ENCODE assay signal across 9 cellular contexts in the genomic region with DNA sequence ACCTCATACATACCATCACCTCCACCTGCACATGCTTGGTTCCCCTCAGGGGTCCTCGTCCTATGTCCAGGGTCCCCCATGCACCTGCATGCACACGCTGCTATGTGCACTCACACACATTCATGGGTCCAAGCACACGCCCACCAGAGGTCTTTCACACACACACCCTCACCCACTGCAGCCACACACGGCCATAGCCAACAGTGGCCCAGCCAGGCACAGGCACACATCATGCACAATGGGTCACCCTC. TPM values are rescaled to one million over a fixed set of nuclear protein-coding genes. Genes with fewer than 3 reads are reported as not detected.
DNase-seq lines count a peak whose midpoint lies in the region; ATAC-seq and TF ChIP-seq lines count a peak whose summit lies in the region.
"Had no signal": no experiment of that assay in that cellular context is flagged by ENCODE, and none has a peak within 500 bp of the region (broad histone marks: within the 10 kb centered on the region; RNA-seq: fewer than 3 reads in every experiment).

No MANE protein-coding gene starts in this region.

- H3K27me3 Mint-ChIP-seq in Caco-2 (ENCODE audit: insufficient read depth, unreplicated experiment): no peaks in the 10 kb centered on the region
- H3K27me3 Mint-ChIP-seq in activated CD4-positive, alpha-beta memory T cell treated with anti-CD3 and anti-CD28 coated beads, Interleukin-2, amount 10 ng/mL, durations not matched to agents 7 days and 5 days: peaks cover 55% of the 10 kb centered on the region

- H3K9me3 ChIP-seq in Caco-2: no peaks in the 10 kb centered on the region
- no peaks in the 10 kb centered on the region for H3K9me3 ChIP-seq in gastroesophageal sphincter
- H3K9me3 ChIP-seq in psoas muscle: no peaks in the 10 kb centered on the region

- no peaks in the 10 kb centered on the region for H3K4me1 Mint-ChIP-seq in Caco-2 (ENCODE audit: low read depth, unreplicated experiment)
- peaks cover 13% of the 10 kb centered on the region for H3K4me1 Mint-ChIP-seq in activated CD4-positive, alpha-beta memory T cell treated with anti-CD3 and anti-CD28 coated beads, Interleukin-2, amount 10 ng/mL, durations not matched to agents 7 days and 5 days

- 20% methylated on average over 1 of the region's 4 CpGs; no CpG with 5 or more reads in 1 of the 2 donors for WGBS in gastroesophageal sphincter (ENCODE audit: low coverage in 1 of 2), 2 donors
- WGBS in psoas muscle, 3 donors: 67 to 75% (median 71%) methylated on average over 4 of the region's 4 CpGs

- ATAC-seq in gastroesophageal sphincter (no peak), psoas muscle (no peak), GM21381 (IDR thresholded peaks at IDR 0.05; ENCODE audit: unreplicated experiment) (no peak)

- no peak for TF ChIP-seq EP300 in gastroesophageal sphincter (IDR thresholded peaks at IDR 0.05)

- H3K4me1 ChIP-seq in Caco-2 (no peaks in the 10 kb centered on the region), gastroesophageal sphincter (peaks cover 0 to 80% (median 36%) of the 10 kb centered on the region in 3 donors), psoas muscle (no peaks in the 10 kb centered on the region)

- H3K36me3 Mint-ChIP-seq in Caco-2 (ENCODE audit: insufficient read depth, unreplicated experiment): no peaks in the 10 kb centered on the region
- H3K36me3 Mint-ChIP-seq in activated CD4-positive, alpha-beta memory T cell treated with anti-CD3 and anti-CD28 coated beads, Interleukin-2, amount 10 ng/mL, durations not matched to agents 7 days and 5 days (ENCODE audit: low read depth): no peaks in the 10 kb centered on the region

- TF ChIP-seq CTCF in Caco-2 (IDR thresholded peaks at IDR 0.05; ENCODE audit: insufficient read depth in 1 of 2, low read depth in 1 of 2, low read length in 1 of 2, severe bottlenecking in 1 of 2, unreplicated experiment in 1 of 2): no peak
- no peak for TF ChIP-seq CTCF in gastroesophageal sphincter (IDR thresholded peaks at IDR 0.05)
- TF ChIP-seq CTCF in psoas muscle (IDR thresholded peaks at IDR 0.05): no peak

- CTCF ChIA-PET in Caco-2 (lab: Charles Lee): no interaction called here
- CTCF ChIA-PET in activated CD4-positive, alpha-beta memory T cell treated with anti-CD3 and anti-CD28 coated beads, Interleukin-2, amount 10 ng/mL, durations not matched to agents 7 days and 5 days (lab: Charles Lee): interaction anchor here (1.2 kb wide), 1 partner anchor 101 kb away, joined by 3 read pairs; no protein-coding TSS in a partner anchor

- H3K4me3 Mint-ChIP-seq in Caco-2 (ENCODE audit: unreplicated experiment): peak overlapping the region; percentile 60
- H3K4me3 Mint-ChIP-seq in activated CD4-positive, alpha-beta memory T cell treated with anti-CD3 and anti-CD28 coated beads, Interleukin-2, amount 10 ng/mL, durations not matched to agents 7 days and 5 days: peak overlapping the region; percentile 64

- no peaks in the 10 kb centered on the region; the same call in 1 of the 2 replicates for H3K27me3 ChIP-seq in Caco-2 (replicated peaks; ENCODE audit: control insufficient read depth, insufficient read depth, low read length)
- no peaks in the 10 kb centered on the region for H3K27me3 ChIP-seq in gastroesophageal sphincter
- peaks cover 0 to 6% (median 0%) of the 10 kb centered on the region in 3 donors for H3K27me3 ChIP-seq in psoas muscle (ENCODE audit: insufficient read depth in 3 of 3, low read length in 2 of 3)

- H3K9me3 Mint-ChIP-seq in Caco-2 (ENCODE audit: unreplicated experiment): no peaks in the 10 kb centered on the region
- no peaks in the 10 kb centered on the region for H3K9me3 Mint-ChIP-seq in activated CD4-positive, alpha-beta memory T cell treated with anti-CD3 and anti-CD28 coated beads, Interleukin-2, amount 10 ng/mL, durations not matched to agents 7 days and 5 days

- H3K36me3 ChIP-seq in Caco-2 (ENCODE audit: control insufficient read depth, insufficient read depth, low read length): no peaks in the 10 kb centered on the region
- no peaks in the 10 kb centered on the region for H3K36me3 ChIP-seq in gastroesophageal sphincter
- no peaks in the 10 kb centered on the region for H3K36me3 ChIP-seq in psoas muscle (ENCODE audit: insufficient read depth in 1 of 2, low read depth in 1 of 2)

- TF ChIP-seq POLR2A in gastroesophageal sphincter (IDR thresholded peaks at IDR 0.05): no peak

- DNase-seq in Caco-2 (no peak), psoas muscle (no peak), inferior parietal cortex (ENCODE audit: extremely low spot score) (no peak), NCI-H345 treated with DMSO at 0.1 percent for 48 hours (lab: John Stamatoyannopoulos, UW; ENCODE audit: unreplicated experiment) (no peak), NCI-H1694 treated with DMSO at 0.1 percent for 48 hours (lab: John Stamatoyannopoulos, UW) (no peak)
- no peak for DNase-seq in activated CD4-positive, alpha-beta memory T cell treated with anti-CD3 and anti-CD28 coated beads, Interleukin-2, amount 10 ng/mL, durations not matched to agents 7 days and 5 days
- DNase-seq: NCI-H2081 treated with DMSO at 0.1 percent for 48 hours had no signal

- no peak overlapping the region for H3K27ac Mint-ChIP-seq in Caco-2 (ENCODE audit: unreplicated experiment)
- no peak overlapping the region for H3K27ac Mint-ChIP-seq in activated CD4-positive, alpha-beta memory T cell treated with anti-CD3 and anti-CD28 coated beads, Interleukin-2, amount 10 ng/mL, durations not matched to agents 7 days and 5 days

- H3K27ac ChIP-seq in gastroesophageal sphincter (peak overlapping the region in 3 of 4 donors; percentile 71 to 84 (median 83)), psoas muscle (no peak overlapping the region)

- POLR2A ChIA-PET in Caco-2 (lab: Charles Lee): no interaction called here
- POLR2A ChIA-PET in activated CD4-positive, alpha-beta memory T cell treated with anti-CD3 and anti-CD28 coated beads, Interleukin-2, amount 10 ng/mL, durations not matched to agents 7 days and 5 days (lab: Charles Lee): no interaction called here

- intact Hi-C loops in Caco-2 (cut with micrococcal nuclease; ENCODE audit: unreplicated experiment): no loop called here
- intact Hi-C loops in psoas muscle (cut with DNase I): loop anchor here in 1 of 2 donors (2.0 kb wide), 1 partner anchor 185 kb away; the partner anchor contains the start of gene MATN1

- BruUV-seq in Caco-2 (replicated peaks; lab: Mats Ljungman, UMichigan): no TSS peak

- no peak overlapping the region for H3K4me3 ChIP-seq in Caco-2 (ENCODE audit: low read depth, low read length)
- peak overlapping the region; percentile 77 to 79 for H3K4me3 ChIP-seq in gastroesophageal sphincter
- peak overlapping the region; percentile 66 for H3K4me3 ChIP-seq in psoas muscle

RNA-seq across cellular contexts. Expression of gene SDC3, which starts 1.2 kb away (rescaled TPM):
- 2.9 and 3.7 TPM in 2 replicates for total RNA-seq in Caco-2 (2022)
- total RNA-seq in activated CD4-positive, alpha-beta memory T cell treated with anti-CD3 and anti-CD28 coated beads, Interleukin-2, amount 10 ng/mL, durations not matched to agents 7 days and 5 days: not detected
- 100 to 1,000 TPM in 1 of 4 donors, 10 to 100 TPM in 3; 45.1 to 112 (median 52.6) TPM for total RNA-seq in gastroesophageal sphincter
- 10 to 100 TPM in 2 of 4 donors, 1 to 10 TPM in 2; 6.8 to 11.6 (median 10.1) TPM for total RNA-seq in psoas muscle
- 1 to 10 TPM; 3.3 to 4.8 (median 4.5) TPM for polyA plus RNA-seq in psoas muscle
